In the genomic region with DNA sequence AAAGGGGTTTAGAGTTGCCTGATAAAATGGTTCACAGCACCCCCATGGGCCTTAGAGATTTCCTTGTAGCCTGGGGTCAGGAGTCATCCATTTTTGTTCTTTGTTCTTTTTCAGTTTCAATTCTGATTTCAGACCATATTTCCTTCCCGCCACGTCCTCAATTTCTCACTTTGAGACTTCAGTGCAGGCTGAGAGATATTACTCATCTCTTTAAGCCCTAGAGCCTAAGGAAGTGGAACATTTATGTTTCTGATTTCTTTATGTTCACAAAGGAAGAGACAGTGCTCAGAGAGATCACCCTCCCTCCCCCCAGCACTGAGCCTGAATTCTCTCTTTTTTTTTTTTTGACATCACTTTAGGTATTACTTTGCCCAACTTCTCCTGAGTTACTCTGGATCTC, we compare ENCODE assay signal across 8 cellular contexts. TPM values are rescaled to one million over a fixed set of nuclear protein-coding genes. Genes with fewer than 3 reads are reported as not detected.
A peak's percentile ranks its signal among the peaks of the same experiment; 100 is the strongest.
DNase-seq lines count a peak whose midpoint lies in the region; ATAC-seq and TF ChIP-seq lines count a peak whose summit lies in the region.

No MANE protein-coding gene starts in this region.

- WGBS in neuronal stem cell (ENCODE audit: extremely low coverage in 2 of 2, insufficient read length in 2 of 2, insufficient replicate concordance in 1 of 2), 2 donors = no CpG with 5 or more reads among the region's 2 CpGs

- H3K36me3 Mint-ChIP-seq in CD4-positive, alpha-beta memory T cell = peaks cover 51 to 84% of the 10 kb centered on the region in 2 donors

- H3K4ac ChIP-seq in neuronal stem cell (ENCODE audit: low read length) = no peak overlapping the region

- ATAC-seq in GM19467 (IDR thresholded peaks at IDR 0.05; ENCODE audit: unreplicated experiment) (peak; percentile 82), HG03558 (IDR thresholded peaks at IDR 0.05; ENCODE audit: extremely low read depth, unreplicated experiment) (peak; percentile 73)

- no peak overlapping the region for H4K8ac ChIP-seq in neuronal stem cell (ENCODE audit: low read depth, low read length)

- no peak overlapping the region for H2AK5ac ChIP-seq in neuronal stem cell (ENCODE audit: low read depth, low read length)

- peaks cover 18% of the 10 kb centered on the region for H3K36me3 ChIP-seq in CD4-positive, alpha-beta memory T cell (ENCODE audit: insufficient read depth, low read length)
- H3K36me3 ChIP-seq in neuronal stem cell (replicated peaks in 1 of 2; ENCODE audit: control insufficient read depth in 2 of 2, insufficient read depth in 2 of 2, low read length in 2 of 2) = peaks cover 0 to 23% of the 10 kb centered on the region in 2 donors

- H3K27me3 ChIP-seq in CD4-positive, alpha-beta memory T cell (ENCODE audit: insufficient read depth, low read length) = no peaks in the 10 kb centered on the region
- H3K27me3 ChIP-seq in neuronal stem cell (ENCODE audit: control insufficient read depth in 3 of 3, insufficient read depth in 3 of 3, low read depth in 1 of 3, low read length in 3 of 3) = no peaks in the 10 kb centered on the region

- no peak overlapping the region for H3K18ac ChIP-seq in neuronal stem cell (ENCODE audit: low read length)

- H3K27me3 Mint-ChIP-seq in CD4-positive, alpha-beta memory T cell = no peaks in the 10 kb centered on the region

- no peaks in the 10 kb centered on the region for H3K9me3 ChIP-seq in CD4-positive, alpha-beta memory T cell (ENCODE audit: control insufficient read depth in 1 of 2, low read length in 2 of 2)
- H3K9me3 ChIP-seq in neuronal stem cell (replicated peaks in 1 of 2; ENCODE audit: control insufficient read depth in 2 of 2, insufficient read depth in 1 of 2, low read depth in 1 of 2, low read length in 2 of 2) = no peaks in the 10 kb centered on the region

- peak; percentile 30 to 75 (median 38) for DNase-seq in CD4-positive, alpha-beta memory T cell
- DNase-seq in choroid plexus epithelial cell (ENCODE audit: low read depth) (peak; percentile 42), neuronal stem cell (ENCODE audit: low spot score) (no peak), coronary artery (ENCODE audit: low spot score) (no peak), ecto neural progenitor cell (ENCODE audit: low spot score) (no peak), dedifferentiated amniotic fluid mesenchymal stem cell (ENCODE audit: extremely low spot score) (no peak)

- no peaks in the 10 kb centered on the region for H3K79me1 ChIP-seq in neuronal stem cell (ENCODE audit: low read depth, low read length)

- POLR2A ChIA-PET in CD4-positive, alpha-beta memory T cell (lab: Charles Lee; ENCODE audit: partially characterized antibody) = interaction anchor here (1.1 to 2.6 kb wide), 5 partner anchors 18 to 127 kb away, joined by 3 to 10 read pairs (median 7); no protein-coding TSS in a partner anchor

- no peak overlapping the region for H4K91ac ChIP-seq in neuronal stem cell (ENCODE audit: low read depth, low read length, poor library complexity)

- no peak overlapping the region for H2AFZ ChIP-seq in neuronal stem cell (ENCODE audit: low read length)

- H3K27ac ChIP-seq in CD4-positive, alpha-beta memory T cell (ENCODE audit: low read depth, low read length) = peak overlapping the region; percentile 64
- H3K27ac ChIP-seq in neuronal stem cell (replicated peaks; ENCODE audit: low read length) (no peak overlapping the region), coronary artery (no peak overlapping the region)

- no peak overlapping the region for H2BK120ac ChIP-seq in neuronal stem cell (ENCODE audit: low read depth, low read length)

- no peak overlapping the region for H3K4me2 ChIP-seq in neuronal stem cell (ENCODE audit: insufficient read depth, low read length, poor library complexity, severe bottlenecking)

- no peak overlapping the region for H2BK12ac ChIP-seq in neuronal stem cell (ENCODE audit: low read length)

- intact Hi-C loops in CD4-positive, alpha-beta memory T cell (cut with micrococcal nuclease) = loop anchor here (2.0 to 10.0 kb wide), 3 partner anchors 19 to 129 kb away; no protein-coding TSS in a partner anchor

- H3K9ac ChIP-seq in neuronal stem cell (ENCODE audit: low read depth, low read length, poor library complexity) = no peak overlapping the region

- no peak overlapping the region for H3K23ac ChIP-seq in neuronal stem cell (ENCODE audit: low read depth, low read length, poor library complexity)

- peaks cover 66 to 93% (median 82%) of the 10 kb centered on the region in 4 donors for H3K4me1 Mint-ChIP-seq in CD4-positive, alpha-beta memory T cell

- CTCF ChIA-PET in CD4-positive, alpha-beta memory T cell (lab: Charles Lee; ENCODE audit: partially characterized antibody) = interaction anchor here (1.0 to 1.5 kb wide), 6 partner anchors 14 to 263 kb away, joined by 3 to 8 read pairs (median 4); no protein-coding TSS in a partner anchor

- H3K9me3 Mint-ChIP-seq in CD4-positive, alpha-beta memory T cell = peaks cover 0 to 8% (median 0%) of the 10 kb centered on the region in 8 donors

- peak overlapping the region; percentile 87 to 95 (median 88) for H3K27ac Mint-ChIP-seq in CD4-positive, alpha-beta memory T cell

- H3K4me1 ChIP-seq in CD4-positive, alpha-beta memory T cell (ENCODE audit: insufficient read depth, low read length) = peaks cover 91% of the 10 kb centered on the region
- H3K4me1 ChIP-seq in neuronal stem cell (ENCODE audit: control insufficient read depth in 2 of 2, insufficient read depth in 1 of 2, low read depth in 1 of 2, low read length in 2 of 2) = no peaks in the 10 kb centered on the region

- no peak overlapping the region for H2BK15ac ChIP-seq in neuronal stem cell (ENCODE audit: low read length)

- H3K4me3 ChIP-seq in CD4-positive, alpha-beta memory T cell (ENCODE audit: low read length in 2 of 2) = peak overlapping the region in 1 of 2 donors; percentile 19
- H3K4me3 ChIP-seq in choroid plexus epithelial cell (ENCODE audit: low read depth, low read length) (no peak overlapping the region), neuronal stem cell (ENCODE audit: low read length in 2 of 2) (no peak overlapping the region), coronary artery (no peak overlapping the region)

- TF ChIP-seq CTCF in choroid plexus epithelial cell (conservative IDR thresholded peaks at IDR 0.05; ENCODE audit: low read depth, low read length) (no peak), coronary artery (IDR thresholded peaks at IDR 0.05) (no peak)

- peak overlapping the region in 7 of 8 donors; percentile 19 to 83 (median 60) for H3K4me3 Mint-ChIP-seq in CD4-positive, alpha-beta memory T cell

- no peak overlapping the region for H3K14ac ChIP-seq in neuronal stem cell (ENCODE audit: low read length)

- no peak overlapping the region for H2BK5ac ChIP-seq in neuronal stem cell (ENCODE audit: low read length)

RNA-seq across cellular contexts. Expression of gene MSN, which starts 56.3 kb away (rescaled TPM):
- 100 to 1,000 TPM; 334 to 343 TPM for total RNA-seq in CD4-positive, alpha-beta memory T cell
- polyA plus RNA-seq in CD4-positive, alpha-beta memory T cell = 100 to 1,000 TPM; 594 to 669 TPM
- 96.0 TPM for polyA plus RNA-seq in neuronal stem cell (2013, experiment 1 of 2)
- 95.2 TPM for polyA plus RNA-seq in neuronal stem cell (2013, experiment 2 of 2)

Comparison
In these comparisons a context has a peak if more than half of its experiments do, and no peak if none do; other contexts are left out.
1. DNase-seq: peak in CD4-positive, alpha-beta memory T cell (5 of 5) and choroid plexus epithelial cell (single experiment); none in neuronal stem cell (single experiment), coronary artery (single experiment), ecto neural progenitor cell (single experiment) and dedifferentiated amniotic fluid mesenchymal stem cell (single experiment).